ENCODE assay signal across 1 cellular context in genomic region chr20:35446356-35447078, GRCh38.
TF ChIP-seq lines count a peak whose summit lies in the region.

No MANE protein-coding gene starts in this region.

TF ChIP-seq in GM23338, 12 proteins besides CTCF, POLR2A, EP300 and RAD21 (continued from another document):
- no peak for TF ChIP-seq ZNF462 (CRISPR knock-in tag; IDR thresholded peaks at IDR 0.05)
- TF ChIP-seq CREB1 (CRISPR knock-in tag; IDR thresholded peaks at IDR 0.05; ENCODE audit: low read depth) = no peak
- TF ChIP-seq REST (IDR thresholded peaks at IDR 0.05; ENCODE audit: unreplicated experiment) = no peak
